In the genomic region with DNA sequence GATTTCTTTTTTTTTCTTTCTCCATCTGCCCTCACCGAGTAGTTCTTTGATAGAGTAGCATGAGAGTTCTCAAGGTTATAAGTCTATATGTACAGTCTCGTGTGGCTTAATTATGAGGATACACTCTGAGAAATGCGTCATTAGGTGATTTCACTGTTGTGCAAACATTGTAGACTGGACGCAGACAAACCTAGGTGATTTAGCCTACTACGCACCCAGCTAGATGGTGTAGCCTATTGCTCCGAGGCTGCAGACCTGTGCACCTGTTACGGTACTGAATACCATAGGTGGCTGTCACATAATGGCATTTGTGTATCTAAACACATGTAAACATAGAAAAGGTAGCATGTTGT, we compare ENCODE assay signal across 28 cellular contexts. TPM values are rescaled to one million over a fixed set of nuclear protein-coding genes. Genes with fewer than 3 reads are reported as not detected.
DNase-seq lines count a peak whose midpoint lies in the region; ATAC-seq and TF ChIP-seq lines count a peak whose summit lies in the region.
"Had no signal": no experiment of that assay in that cellular context is flagged by ENCODE, and none has a peak within 500 bp of the region (broad histone marks: within the 10 kb centered on the region; RNA-seq: fewer than 3 reads in every experiment).

No MANE protein-coding gene starts in this region.

- H3K36me3 ChIP-seq in lower lobe of right lung, result peaks cover 78% of the 10 kb centered on the region
- no peaks in the 10 kb centered on the region for H3K36me3 ChIP-seq in CD4-positive, alpha-beta memory T cell (ENCODE audit: insufficient read depth, low read length)
- H3K36me3 ChIP-seq: BE2C, cardiac muscle cell had no signal

- H3K27ac Mint-ChIP-seq in chondrocyte (ENCODE audit: unreplicated experiment), result peak overlapping the region; percentile 86
- no peak overlapping the region for H3K27ac Mint-ChIP-seq in activated naive CD4-positive, alpha-beta T cell treated with anti-CD3 and anti-CD28 coated beads for 36 hours
- no peak overlapping the region for H3K27ac Mint-ChIP-seq in CD4-positive, alpha-beta memory T cell
- H3K27ac Mint-ChIP-seq: activated CD4-positive, alpha-beta memory T cell treated with anti-CD3 and anti-CD28 coated beads, Interleukin-2, amount 10 ng/mL, durations not matched to agents 7 days and 5 days had no signal

- H3K27ac ChIP-seq in lower lobe of right lung, result peak overlapping the region; percentile 58
- H3K27ac ChIP-seq in CD4-positive, alpha-beta memory T cell (ENCODE audit: low read depth, low read length), result no peak overlapping the region
- H3K27ac ChIP-seq: 22Rv1, adrenal gland, cardiac muscle cell, gastrocnemius medialis had no signal

- H3K9me3 ChIP-seq in lower lobe of right lung, result no peaks in the 10 kb centered on the region
- no peaks in the 10 kb centered on the region for H3K9me3 ChIP-seq in CD4-positive, alpha-beta memory T cell (ENCODE audit: control insufficient read depth in 1 of 2, low read length in 2 of 2)
- H3K9me3 ChIP-seq: adrenal gland, BE2C, gastrocnemius medialis, thyroid gland had no signal

- POLR2A ChIA-PET in CD4-positive, alpha-beta memory T cell (lab: Charles Lee; ENCODE audit: partially characterized antibody), result interaction anchor here (0.6 kb wide), 1 partner anchor 39 kb away, joined by 3 read pairs; no protein-coding TSS in a partner anchor

- H3K36me3 Mint-ChIP-seq in chondrocyte (ENCODE audit: low read depth), result peaks cover 12% of the 10 kb centered on the region
- peaks cover 9% of the 10 kb centered on the region for H3K36me3 Mint-ChIP-seq in activated naive CD4-positive, alpha-beta T cell treated with anti-CD3 and anti-CD28 coated beads for 36 hours (ENCODE audit: low read depth)
- H3K36me3 Mint-ChIP-seq in CD4-positive, alpha-beta memory T cell, result peaks cover 34 to 52% of the 10 kb centered on the region in 2 donors

- no peak overlapping the region for H3K4me3 ChIP-seq in lower lobe of right lung
- H3K4me3 ChIP-seq in CD4-positive, alpha-beta memory T cell (ENCODE audit: low read length in 2 of 2), result no peak overlapping the region
- H3K4me3 ChIP-seq: adrenal gland, cardiac muscle cell, gastrocnemius medialis, thyroid gland had no signal

- H3K4me1 ChIP-seq in lower lobe of right lung, result peaks cover 17% of the 10 kb centered on the region
- H3K4me1 ChIP-seq in CD4-positive, alpha-beta memory T cell (ENCODE audit: insufficient read depth, low read length), result no peaks in the 10 kb centered on the region
- H3K4me1 ChIP-seq: BE2C, gastrocnemius medialis had no signal

- H3K9me3 Mint-ChIP-seq in chondrocyte (ENCODE audit: low read depth), result no peaks in the 10 kb centered on the region
- no peaks in the 10 kb centered on the region for H3K9me3 Mint-ChIP-seq in activated naive CD4-positive, alpha-beta T cell treated with anti-CD3 and anti-CD28 coated beads for 36 hours
- peaks cover 0 to 2% (median 0%) of the 10 kb centered on the region in 8 donors for H3K9me3 Mint-ChIP-seq in CD4-positive, alpha-beta memory T cell
- H3K9me3 Mint-ChIP-seq: activated CD4-positive, alpha-beta memory T cell treated with anti-CD3 and anti-CD28 coated beads, Interleukin-2, amount 10 ng/mL, durations not matched to agents 7 days and 5 days; nephron had no signal

- no peaks in the 10 kb centered on the region for H3K27me3 Mint-ChIP-seq in chondrocyte (ENCODE audit: low read depth)
- no peaks in the 10 kb centered on the region for H3K27me3 Mint-ChIP-seq in activated naive CD4-positive, alpha-beta T cell treated with anti-CD3 and anti-CD28 coated beads for 36 hours (ENCODE audit: low read depth)
- no peaks in the 10 kb centered on the region for H3K27me3 Mint-ChIP-seq in CD4-positive, alpha-beta memory T cell
- H3K27me3 Mint-ChIP-seq: activated CD4-positive, alpha-beta memory T cell treated with anti-CD3 and anti-CD28 coated beads, Interleukin-2, amount 10 ng/mL, durations not matched to agents 7 days and 5 days had no signal

- peak; percentile 81 for DNase-seq in SIG-M5 treated with dmso at 0.1 percent for 504 hours (lab: John Stamatoyannopoulos, UW; ENCODE audit: unreplicated experiment)
- no peak for DNase-seq in SIG-M5 (lab: John Stamatoyannopoulos, UW)
- DNase-seq in chondrocyte (ENCODE audit: low spot score), result no peak
- no peak for DNase-seq in lower lobe of right lung
- no peak for DNase-seq in activated naive CD4-positive, alpha-beta T cell treated with anti-CD3 and anti-CD28 coated beads for 36 hours
- no peak for DNase-seq in SHP77 treated with DMSO at 0.1 percent for 48 hours (lab: John Stamatoyannopoulos, UW)
- no peak for DNase-seq in CD4-positive, alpha-beta memory T cell
- DNase-seq: activated CD4-positive, alpha-beta memory T cell treated with anti-CD3 and anti-CD28 coated beads, Interleukin-2, amount 10 ng/mL, durations not matched to agents 7 days and 5 days; activated gamma-delta T cell treated with Interleukin-2 at 50 U/mL for 16 hours; activated T-cell treated with anti-CD3 and anti-CD28 coated beads for 4 hours; adrenal gland; BE2C; effector CD4-positive, alpha-beta T cell; gastrocnemius medialis; Kasumi-1; midbrain; NCI-H1048; NCI-H2107; NCI-H510A treated with DMSO at 0.1 percent for 48 hours; stimulated activated CD4-positive, alpha-beta T cell treated with anti-CD3 and anti-CD28 coated beads, Interleukin-2, amount 100 ng/mL, for 24 hours; stimulated activated naive CD4-positive, alpha-beta T cell; T-helper 9 cell; thyroid gland had no signal

- no peak for TF ChIP-seq CTCF in chondrocyte (IDR thresholded peaks at IDR 0.05)
- no peak for TF ChIP-seq CTCF in lower lobe of right lung (IDR thresholded peaks at IDR 0.05)

- CTCF ChIA-PET in activated naive CD4-positive, alpha-beta T cell treated with anti-CD3 and anti-CD28 coated beads for 36 hours (lab: Charles Lee), result interaction anchor here (0.7 kb wide), 1 partner anchor 40 kb away, joined by 3 read pairs; no protein-coding TSS in a partner anchor
- CTCF ChIA-PET in CD4-positive, alpha-beta memory T cell (lab: Charles Lee; ENCODE audit: partially characterized antibody), result no interaction called here

- no peaks in the 10 kb centered on the region for H3K27me3 ChIP-seq in lower lobe of right lung (ENCODE audit: low read depth)
- no peaks in the 10 kb centered on the region for H3K27me3 ChIP-seq in CD4-positive, alpha-beta memory T cell (ENCODE audit: insufficient read depth, low read length)
- H3K27me3 ChIP-seq: adrenal gland, BE2C, cardiac muscle cell, gastrocnemius medialis, thyroid gland had no signal

- H3K4me1 Mint-ChIP-seq in chondrocyte (ENCODE audit: low read depth), result peaks cover 67% of the 10 kb centered on the region
- no peaks in the 10 kb centered on the region for H3K4me1 Mint-ChIP-seq in activated naive CD4-positive, alpha-beta T cell treated with anti-CD3 and anti-CD28 coated beads for 36 hours (ENCODE audit: low read depth)
- peaks cover 0 to 10% (median 4%) of the 10 kb centered on the region in 4 donors for H3K4me1 Mint-ChIP-seq in CD4-positive, alpha-beta memory T cell

- ATAC-seq in lower lobe of right lung (peak; percentile 79 to 86), GM21367 (IDR thresholded peaks at IDR 0.05; ENCODE audit: unreplicated experiment) (no peak)
- ATAC-seq: esophagus mucosa, gastrocnemius medialis had no signal

- intact Hi-C loops in lower lobe of right lung (cut with DNase I), result no loop called here
- intact Hi-C loops in activated naive CD4-positive, alpha-beta T cell treated with anti-CD3 and anti-CD28 coated beads for 36 hours (cut with micrococcal nuclease), result no loop called here
- intact Hi-C loops in CD4-positive, alpha-beta memory T cell (cut with micrococcal nuclease), result no loop called here

- no peak overlapping the region for H3K4me3 Mint-ChIP-seq in chondrocyte (ENCODE audit: unreplicated experiment)
- no peak overlapping the region for H3K4me3 Mint-ChIP-seq in activated naive CD4-positive, alpha-beta T cell treated with anti-CD3 and anti-CD28 coated beads for 36 hours
- H3K4me3 Mint-ChIP-seq in CD4-positive, alpha-beta memory T cell, result no peak overlapping the region
- H3K4me3 Mint-ChIP-seq: activated CD4-positive, alpha-beta memory T cell treated with anti-CD3 and anti-CD28 coated beads, Interleukin-2, amount 10 ng/mL, durations not matched to agents 7 days and 5 days; nephron had no signal

RNA-seq across cellular contexts. Expression of gene CORO2A, which starts 26.9 kb away (rescaled TPM):
- total RNA-seq in chondrocyte (10.1 to 17.4 TPM (median 10.2 TPM) in 3 replicates), lower lobe of right lung (26.1 TPM)
- 1 to 10 TPM; 8.1 to 8.2 TPM for total RNA-seq in activated naive CD4-positive, alpha-beta T cell treated with anti-CD3 and anti-CD28 coated beads for 36 hours
- total RNA-seq in CD4-positive, alpha-beta memory T cell, result 1 to 10 TPM; 8.3 to 8.6 TPM
- 10 to 100 TPM in 1 of 2 donors, 1 to 10 TPM in 1; 4.4 to 11.9 TPM for polyA plus RNA-seq in CD4-positive, alpha-beta memory T cell

RNA-seq across cellular contexts. Expression of gene TBC1D2, which starts 36.1 kb away (rescaled TPM):
- total RNA-seq in chondrocyte, result 24.3 to 30.8 TPM (median 24.5 TPM) in 3 replicates
- 64.3 TPM for total RNA-seq in lower lobe of right lung
- 1 to 10 TPM; 2.4 to 2.5 TPM for total RNA-seq in activated naive CD4-positive, alpha-beta T cell treated with anti-CD3 and anti-CD28 coated beads for 36 hours
- 10 to 100 TPM; 11.2 to 11.4 TPM for total RNA-seq in CD4-positive, alpha-beta memory T cell
- polyA plus RNA-seq in CD4-positive, alpha-beta memory T cell, result 10 to 100 TPM in 1 of 2 donors, 1 to 10 TPM in 1; 2.1 to 11.0 TPM
